In genomic region chr17:78313735-78314648, GRCh38 we compare ENCODE assay signal across 8 cellular contexts. TPM values are rescaled to one million over a fixed set of nuclear protein-coding genes. Genes with fewer than 3 reads are reported as not detected.
DNase-seq lines count a peak whose midpoint lies in the region; ATAC-seq and TF ChIP-seq lines count a peak whose summit lies in the region.

No MANE protein-coding gene starts in this region.

- H3K27me3 ChIP-seq in BE2C (no peaks in the 10 kb centered on the region), lower lobe of right lung (ENCODE audit: low read depth) (no peaks in the 10 kb centered on the region)

- H3K4me3 Mint-ChIP-seq in activated CD4-positive, alpha-beta T cell treated with anti-CD3 and anti-CD28 coated beads, Interleukin-2, amount 10 ng/mL, durations not matched to agents 24 days and 14 days = peak overlapping the region; percentile 73

- H3K4me1 ChIP-seq in BE2C = no peaks in the 10 kb centered on the region
- peaks cover 44% of the 10 kb centered on the region for H3K4me1 ChIP-seq in lower lobe of right lung

- no peaks in the 10 kb centered on the region for H3K36me3 Mint-ChIP-seq in activated CD4-positive, alpha-beta T cell treated with anti-CD3 and anti-CD28 coated beads, Interleukin-2, amount 10 ng/mL, durations not matched to agents 24 days and 14 days (ENCODE audit: low read depth)

- H3K9me3 ChIP-seq in BE2C (no peaks in the 10 kb centered on the region), lower lobe of right lung (no peaks in the 10 kb centered on the region)

- peaks cover 13% of the 10 kb centered on the region for H3K27me3 Mint-ChIP-seq in activated CD4-positive, alpha-beta T cell treated with anti-CD3 and anti-CD28 coated beads, Interleukin-2, amount 10 ng/mL, durations not matched to agents 24 days and 14 days

- H3K36me3 ChIP-seq in BE2C = no peaks in the 10 kb centered on the region
- H3K36me3 ChIP-seq in lower lobe of right lung = no peaks in the 10 kb centered on the region

- H3K27ac Mint-ChIP-seq in activated CD4-positive, alpha-beta T cell treated with anti-CD3 and anti-CD28 coated beads, Interleukin-2, amount 10 ng/mL, durations not matched to agents 24 days and 14 days = peak overlapping the region; percentile 60

- intact Hi-C loops in activated CD4-positive, alpha-beta T cell treated with anti-CD3 and anti-CD28 coated beads, Interleukin-2, amount 10 ng/mL, durations not matched to agents 24 days and 14 days (cut with micrococcal nuclease) = loop anchor here (2.0 kb wide), 1 partner anchor 25 kb away; no protein-coding TSS in a partner anchor
- intact Hi-C loops in lower lobe of right lung (cut with DNase I) = no loop called here

- ATAC-seq in lower lobe of right lung (peak; percentile 82 to 89), HG03354 (IDR thresholded peaks at IDR 0.05; ENCODE audit: poor library complexity, severe bottlenecking, unreplicated experiment) (no peak)

- H3K4me3 ChIP-seq in BE2C (ENCODE audit: low read depth, low read length) = peak overlapping the region; percentile 49
- peak overlapping the region; percentile 52 for H3K4me3 ChIP-seq in lower lobe of right lung

- H3K9me3 Mint-ChIP-seq in activated CD4-positive, alpha-beta T cell treated with anti-CD3 and anti-CD28 coated beads, Interleukin-2, amount 10 ng/mL, durations not matched to agents 24 days and 14 days = no peaks in the 10 kb centered on the region

- H3K27ac ChIP-seq in lower lobe of right lung = peak overlapping the region; percentile 84

- DNase-seq in BE2C (peak; percentile 69), H4 (ENCODE audit: low spot score) (peak; percentile 92), NCI-H2227 (lab: John Stamatoyannopoulos, UW; ENCODE audit: unreplicated experiment) (peak; percentile 94), dermis blood vessel endothelial cell (peak; percentile 70), lower lobe of right lung (peak; percentile 87)
- peak; percentile 93 for DNase-seq in activated CD4-positive, alpha-beta T cell treated with anti-CD3 and anti-CD28 coated beads, Interleukin-2, amount 10 ng/mL, durations not matched to agents 24 days and 14 days
- DNase-seq in stimulated activated CD8-positive, alpha-beta memory T cell treated with anti-CD3 and anti-CD28 coated beads, Interleukin-12 subunit alpha, Interleukin-12 subunit beta, amount 100 ng/mL, for 4 hours (ENCODE audit: low read depth) = peak; percentile 42

- H3K4me1 Mint-ChIP-seq in activated CD4-positive, alpha-beta T cell treated with anti-CD3 and anti-CD28 coated beads, Interleukin-2, amount 10 ng/mL, durations not matched to agents 24 days and 14 days = peaks cover 42% of the 10 kb centered on the region

- TF ChIP-seq CTCF in BE2C (IDR thresholded peaks at IDR 0.05; ENCODE audit: low read depth, low read length) (no peak), lower lobe of right lung (IDR thresholded peaks at IDR 0.05) (no peak)

RNA-seq across cellular contexts. Expression of gene SOCS3, which starts 45.9 kb away (rescaled TPM):
- 0.52 TPM for polyA plus RNA-seq in BE2C (2012; ENCODE audit: insufficient read depth, insufficient read length, low read depth)
- 29.2 and 43.0 TPM in 2 replicates for total RNA-seq in H4 (2014; rRNA removed; shearing (Covaris generic))
- 78.3 and 81.5 TPM in 2 replicates for total RNA-seq in activated CD4-positive, alpha-beta T cell treated with anti-CD3 and anti-CD28 coated beads, Interleukin-2, amount 10 ng/mL, durations not matched to agents 24 days and 14 days
- 46.4 and 130 TPM in 2 replicates for total RNA-seq in dermis blood vessel endothelial cell
- total RNA-seq in lower lobe of right lung = 69.5 TPM

Comparison
In these comparisons a context has a peak if more than half of its experiments do, and no peak if none do; other contexts are left out.
1. DNase-seq: peak in every context shown above with its lines; median percentile 94 in NCI-H2227; 93 in activated CD4-positive, alpha-beta T cell treated with anti-CD3 and anti-CD28 coated beads, Interleukin-2, amount 10 ng/mL, durations not matched to agents 24 days and 14 days; 92 in H4; 87 in lower lobe of right lung; 70 in dermis blood vessel endothelial cell; 69 in BE2C; 42 in stimulated activated CD8-positive, alpha-beta memory T cell treated with anti-CD3 and anti-CD28 coated beads, Interleukin-12 subunit alpha, Interleukin-12 subunit beta, amount 100 ng/mL, for 4 hours.